Comparison of ENCODE assay signal across 10 cellular contexts in the genomic region with DNA sequence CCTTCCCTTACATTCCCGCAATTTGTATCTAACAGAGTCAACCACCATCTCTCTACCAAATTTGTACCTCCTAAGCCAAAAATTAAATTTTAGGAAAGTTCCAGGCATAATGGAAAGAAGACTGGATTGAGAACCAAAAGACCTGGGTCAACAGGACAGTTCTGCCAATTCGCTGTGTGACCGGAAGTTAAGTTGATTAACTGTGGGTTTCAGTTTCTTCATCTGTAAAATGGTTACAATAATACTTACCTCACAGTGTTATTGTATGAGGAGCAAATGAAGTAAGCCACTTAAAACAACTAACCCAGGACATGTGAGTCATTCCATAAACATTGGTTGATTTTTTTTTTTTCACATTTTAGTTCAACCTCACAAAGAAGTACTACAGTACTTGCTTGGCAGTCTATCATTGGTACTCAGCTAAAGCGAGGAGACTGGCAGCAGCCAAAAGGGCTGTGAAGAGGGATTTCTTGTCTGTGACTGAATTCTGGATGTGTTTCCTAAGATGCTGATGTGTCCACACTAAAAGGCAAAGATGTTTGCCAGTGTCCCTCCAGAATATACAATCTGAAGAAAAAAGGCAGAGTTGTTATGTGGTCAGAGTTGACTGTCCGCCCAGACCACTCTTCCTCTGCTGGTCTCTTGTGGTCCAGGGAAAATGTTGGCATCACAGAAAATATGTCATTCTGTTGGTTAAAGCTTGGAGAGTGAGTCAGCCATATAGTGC.
DNase-seq lines count a peak whose midpoint lies in the region; ATAC-seq and TF ChIP-seq lines count a peak whose summit lies in the region.
"Had no signal": no experiment of that assay in that cellular context is flagged by ENCODE, and none has a peak within 500 bp of the region (broad histone marks: within the 10 kb centered on the region; RNA-seq: fewer than 3 reads in every experiment).

No MANE protein-coding gene starts in this region.

- H3K27me3 ChIP-seq in aorta (ENCODE audit: control insufficient read depth in 1 of 2, insufficient read depth in 2 of 2, low read length in 1 of 2) = no peaks in the 10 kb centered on the region
- H3K27me3 ChIP-seq: Peyer's patch, stomach had no signal

- intact Hi-C loops in aorta (cut with DNase I) = loop anchor here in 1 of 2 donors (10.0 kb wide), 1 partner anchor 194 kb away; a partner anchor contains a TSS

- peak; percentile 68 for ATAC-seq in aorta (ENCODE audit: low FRiP score)

- WGBS in aorta, 2 donors = 25 to 29% methylated on average over 5 of the region's 5 CpGs

- no peaks in the 10 kb centered on the region for H3K9me3 ChIP-seq in aorta (ENCODE audit: control insufficient read depth, low read length)
- H3K9me3 ChIP-seq: Peyer's patch, stomach had no signal

- peak; percentile 87 for DNase-seq in H4 (ENCODE audit: low spot score)
- peak; percentile 74 for DNase-seq in SW480 (ENCODE audit: low spot score)
- peak; percentile 75 for DNase-seq in fibroblast of the aortic adventitia (ENCODE audit: low read depth)
- no peak for DNase-seq in aorta
- DNase-seq in substantia nigra (lab: John Stamatoyannopoulos, UW) = no peak
- DNase-seq in NCI-H526 (lab: John Stamatoyannopoulos, UW) = no peak
- DNase-seq in iPS-NIHi7 (ENCODE audit: extremely low spot score) = no peak
- DNase-seq: NCI-H2171 treated with DMSO at 0.1 percent for 48 hours, Peyer's patch, stomach had no signal

- H3K4me1 ChIP-seq in aorta (ENCODE audit: control insufficient read depth in 1 of 2, insufficient read depth in 2 of 2, low read length in 2 of 2) = peaks cover 0 to 4% of the 10 kb centered on the region in 2 donors
- H3K4me1 ChIP-seq: Peyer's patch had no signal

- H3K36me3 ChIP-seq in aorta (ENCODE audit: control insufficient read depth in 1 of 2, insufficient read depth in 2 of 2, low read length in 1 of 2) = no peaks in the 10 kb centered on the region
- H3K36me3 ChIP-seq: Peyer's patch, stomach had no signal

- H3K4me3 ChIP-seq in fibroblast of the aortic adventitia (ENCODE audit: low read depth, low read length) (no peak overlapping the region), aorta (ENCODE audit: low read length in 2 of 2) (no peak overlapping the region)
- H3K4me3 ChIP-seq: Peyer's patch, stomach had no signal

- H3K27ac ChIP-seq in aorta (ENCODE audit: low read depth in 1 of 2, low read length in 2 of 2) (peak overlapping the region; percentile 49 to 77), substantia nigra (ENCODE audit: low read depth, low read length, poor library complexity, severe bottlenecking) (no peak overlapping the region)
- H3K27ac ChIP-seq: Peyer's patch, stomach had no signal

- no peak for TF ChIP-seq CTCF in fibroblast of the aortic adventitia (IDR thresholded peaks at IDR 0.05; ENCODE audit: insufficient read depth, low read length)

Comparison
In these comparisons a context has a peak if more than half of its experiments do, and no peak if none do; other contexts are left out.
1. DNase-seq: peak in H4 (single experiment), SW480 (single experiment) and fibroblast of the aortic adventitia (single experiment); none in aorta (0 of 2), substantia nigra (0 of 49), NCI-H526 (0 of 2) and iPS-NIHi7 (single experiment).